In the genomic region with DNA sequence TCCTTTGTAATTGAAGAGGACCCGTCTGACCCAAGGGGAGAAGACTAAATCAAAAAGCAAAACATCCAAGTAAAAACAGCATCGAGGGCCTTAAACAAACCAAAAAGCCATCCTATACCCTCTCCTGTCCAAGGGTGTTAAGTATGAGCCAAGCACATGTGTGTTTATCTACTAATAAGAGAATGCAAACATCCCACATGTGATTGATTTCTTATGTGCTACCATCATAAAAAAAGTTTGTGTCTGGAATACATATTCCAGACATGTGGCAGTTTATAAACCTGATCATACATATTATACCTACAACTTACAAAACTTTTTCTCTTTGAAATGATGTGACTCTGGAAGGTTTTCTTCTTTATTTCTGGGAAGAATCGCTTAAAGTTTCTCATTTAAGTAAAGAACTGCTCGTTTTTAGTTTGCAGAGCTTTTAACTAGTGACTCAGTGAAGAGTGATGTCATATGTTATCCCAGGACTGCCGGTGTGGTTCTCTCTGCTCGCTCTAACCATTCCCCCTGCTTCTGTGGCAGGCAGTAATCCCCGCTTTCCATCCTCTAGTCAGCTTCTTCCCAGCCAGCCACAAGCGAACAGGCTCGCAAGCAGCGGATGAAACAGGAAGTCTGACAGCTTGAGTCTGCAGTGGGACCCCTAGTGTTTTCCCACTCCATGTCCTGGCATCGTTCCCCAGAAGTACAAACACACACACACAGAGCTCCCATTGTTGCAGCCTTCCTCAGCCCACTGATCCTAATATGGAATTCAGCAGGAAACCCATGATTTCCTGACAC, we compare ENCODE assay signal across 1 cellular context.
TF ChIP-seq lines count a peak whose summit lies in the region.

No MANE protein-coding gene starts in this region.

TF ChIP-seq in HCT116, 20 proteins besides CTCF, POLR2A, EP300 and RAD21 (continued from another document):
- TF ChIP-seq, protein P1, sequence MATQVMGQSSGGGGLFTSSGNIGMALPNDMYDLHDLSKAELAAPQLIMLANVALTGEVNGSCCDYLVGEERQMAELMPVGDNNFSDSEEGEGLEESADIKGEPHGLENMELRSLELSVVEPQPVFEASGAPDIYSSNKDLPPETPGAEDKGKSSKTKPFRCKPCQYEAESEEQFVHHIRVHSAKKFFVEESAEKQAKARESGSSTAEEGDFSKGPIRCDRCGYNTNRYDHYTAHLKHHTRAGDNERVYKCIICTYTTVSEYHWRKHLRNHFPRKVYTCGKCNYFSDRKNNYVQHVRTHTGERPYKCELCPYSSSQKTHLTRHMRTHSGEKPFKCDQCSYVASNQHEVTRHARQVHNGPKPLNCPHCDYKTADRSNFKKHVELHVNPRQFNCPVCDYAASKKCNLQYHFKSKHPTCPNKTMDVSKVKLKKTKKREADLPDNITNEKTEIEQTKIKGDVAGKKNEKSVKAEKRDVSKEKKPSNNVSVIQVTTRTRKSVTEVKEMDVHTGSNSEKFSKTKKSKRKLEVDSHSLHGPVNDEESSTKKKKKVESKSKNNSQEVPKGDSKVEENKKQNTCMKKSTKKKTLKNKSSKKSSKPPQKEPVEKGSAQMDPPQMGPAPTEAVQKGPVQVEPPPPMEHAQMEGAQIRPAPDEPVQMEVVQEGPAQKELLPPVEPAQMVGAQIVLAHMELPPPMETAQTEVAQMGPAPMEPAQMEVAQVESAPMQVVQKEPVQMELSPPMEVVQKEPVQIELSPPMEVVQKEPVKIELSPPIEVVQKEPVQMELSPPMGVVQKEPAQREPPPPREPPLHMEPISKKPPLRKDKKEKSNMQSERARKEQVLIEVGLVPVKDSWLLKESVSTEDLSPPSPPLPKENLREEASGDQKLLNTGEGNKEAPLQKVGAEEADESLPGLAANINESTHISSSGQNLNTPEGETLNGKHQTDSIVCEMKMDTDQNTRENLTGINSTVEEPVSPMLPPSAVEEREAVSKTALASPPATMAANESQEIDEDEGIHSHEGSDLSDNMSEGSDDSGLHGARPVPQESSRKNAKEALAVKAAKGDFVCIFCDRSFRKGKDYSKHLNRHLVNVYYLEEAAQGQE (IDR thresholded peaks at IDR 0.05; ENCODE audit: low read depth), result no peak
- TF ChIP-seq SRF (IDR thresholded peaks at IDR 0.05; ENCODE audit: low read depth), result no peak
- TF ChIP-seq EZH2 (IDR thresholded peaks at IDR 0.05), result no peak
- no peak for TF ChIP-seq ZFX (IDR thresholded peaks at IDR 0.05)
- TF ChIP-seq FOSL1 (IDR thresholded peaks at IDR 0.05; ENCODE audit: low read depth), result no peak
- TF ChIP-seq CBX3 (IDR thresholded peaks at IDR 0.05; ENCODE audit: low read depth), result no peak
- TF ChIP-seq EGR1 (IDR thresholded peaks at IDR 0.05; ENCODE audit: low read depth), result no peak
- no peak for TF ChIP-seq SP1 (IDR thresholded peaks at IDR 0.05; ENCODE audit: low read depth)
- no peak for TF ChIP-seq POLR2AphosphoS5 (IDR thresholded peaks at IDR 0.05; ENCODE audit: low read depth, low read length)
- TF ChIP-seq, protein P2, sequence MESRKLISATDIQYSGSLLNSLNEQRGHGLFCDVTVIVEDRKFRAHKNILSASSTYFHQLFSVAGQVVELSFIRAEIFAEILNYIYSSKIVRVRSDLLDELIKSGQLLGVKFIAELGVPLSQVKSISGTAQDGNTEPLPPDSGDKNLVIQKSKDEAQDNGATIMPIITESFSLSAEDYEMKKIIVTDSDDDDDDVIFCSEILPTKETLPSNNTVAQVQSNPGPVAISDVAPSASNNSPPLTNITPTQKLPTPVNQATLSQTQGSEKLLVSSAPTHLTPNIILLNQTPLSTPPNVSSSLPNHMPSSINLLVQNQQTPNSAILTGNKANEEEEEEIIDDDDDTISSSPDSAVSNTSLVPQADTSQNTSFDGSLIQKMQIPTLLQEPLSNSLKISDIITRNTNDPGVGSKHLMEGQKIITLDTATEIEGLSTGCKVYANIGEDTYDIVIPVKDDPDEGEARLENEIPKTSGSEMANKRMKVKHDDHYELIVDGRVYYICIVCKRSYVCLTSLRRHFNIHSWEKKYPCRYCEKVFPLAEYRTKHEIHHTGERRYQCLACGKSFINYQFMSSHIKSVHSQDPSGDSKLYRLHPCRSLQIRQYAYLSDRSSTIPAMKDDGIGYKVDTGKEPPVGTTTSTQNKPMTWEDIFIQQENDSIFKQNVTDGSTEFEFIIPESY (IDR thresholded peaks at IDR 0.05; ENCODE audit: extremely low read depth, insufficient replicate concordance, low read length), result no peak
- no peak for TF ChIP-seq SIN3A (IDR thresholded peaks at IDR 0.05; ENCODE audit: low read depth)
- TF ChIP-seq JUND (IDR thresholded peaks at IDR 0.05), result no peak
- no peak for TF ChIP-seq YY1 (IDR thresholded peaks at IDR 0.05; ENCODE audit: extremely low read depth, insufficient replicate concordance, low read depth, low read length)
- TF ChIP-seq TCF7L2 (IDR thresholded peaks at IDR 0.05; ENCODE audit: borderline replicate concordance, extremely low read depth, insufficient read depth, insufficient read length), result no peak
- TF ChIP-seq, protein P3, sequence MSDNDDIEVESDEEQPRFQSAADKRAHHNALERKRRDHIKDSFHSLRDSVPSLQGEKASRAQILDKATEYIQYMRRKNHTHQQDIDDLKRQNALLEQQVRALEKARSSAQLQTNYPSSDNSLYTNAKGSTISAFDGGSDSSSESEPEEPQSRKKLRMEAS (IDR thresholded peaks at IDR 0.05), result no peak
